ENCODE assay signal across 1 cellular context in the genomic region with DNA sequence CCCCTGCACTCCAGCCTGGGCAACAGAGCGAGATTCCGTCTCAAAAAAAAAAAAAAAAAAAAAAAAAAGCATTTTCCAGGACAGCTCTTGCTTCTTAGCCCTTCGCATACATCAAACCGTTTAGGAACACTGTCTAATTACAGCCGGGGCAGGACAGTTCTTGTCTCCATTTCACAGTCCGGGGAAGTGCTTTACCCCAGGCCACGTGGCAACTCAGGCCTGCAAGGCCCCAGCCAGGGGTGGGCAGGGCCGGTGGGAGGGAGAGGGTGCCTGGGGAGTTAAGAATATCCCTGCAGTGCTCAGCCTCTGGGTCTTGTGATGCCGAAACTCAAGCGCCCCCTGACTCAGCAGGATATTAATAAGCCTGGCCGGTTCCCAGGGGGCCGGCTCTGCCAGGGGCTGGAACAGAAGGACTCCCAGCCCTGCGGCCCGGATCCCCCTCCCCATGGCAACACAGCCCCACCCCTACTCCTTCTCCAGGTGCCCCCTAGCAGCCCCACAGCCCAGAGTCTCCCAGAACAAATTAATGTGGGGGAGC.
TF ChIP-seq lines count a peak whose summit lies in the region.

No MANE protein-coding gene starts in this region.

TF ChIP-seq in K562, 482 proteins besides CTCF, POLR2A, EP300 and RAD21 (continued from another document and continues in another):
- TF ChIP-seq, protein P1, sequence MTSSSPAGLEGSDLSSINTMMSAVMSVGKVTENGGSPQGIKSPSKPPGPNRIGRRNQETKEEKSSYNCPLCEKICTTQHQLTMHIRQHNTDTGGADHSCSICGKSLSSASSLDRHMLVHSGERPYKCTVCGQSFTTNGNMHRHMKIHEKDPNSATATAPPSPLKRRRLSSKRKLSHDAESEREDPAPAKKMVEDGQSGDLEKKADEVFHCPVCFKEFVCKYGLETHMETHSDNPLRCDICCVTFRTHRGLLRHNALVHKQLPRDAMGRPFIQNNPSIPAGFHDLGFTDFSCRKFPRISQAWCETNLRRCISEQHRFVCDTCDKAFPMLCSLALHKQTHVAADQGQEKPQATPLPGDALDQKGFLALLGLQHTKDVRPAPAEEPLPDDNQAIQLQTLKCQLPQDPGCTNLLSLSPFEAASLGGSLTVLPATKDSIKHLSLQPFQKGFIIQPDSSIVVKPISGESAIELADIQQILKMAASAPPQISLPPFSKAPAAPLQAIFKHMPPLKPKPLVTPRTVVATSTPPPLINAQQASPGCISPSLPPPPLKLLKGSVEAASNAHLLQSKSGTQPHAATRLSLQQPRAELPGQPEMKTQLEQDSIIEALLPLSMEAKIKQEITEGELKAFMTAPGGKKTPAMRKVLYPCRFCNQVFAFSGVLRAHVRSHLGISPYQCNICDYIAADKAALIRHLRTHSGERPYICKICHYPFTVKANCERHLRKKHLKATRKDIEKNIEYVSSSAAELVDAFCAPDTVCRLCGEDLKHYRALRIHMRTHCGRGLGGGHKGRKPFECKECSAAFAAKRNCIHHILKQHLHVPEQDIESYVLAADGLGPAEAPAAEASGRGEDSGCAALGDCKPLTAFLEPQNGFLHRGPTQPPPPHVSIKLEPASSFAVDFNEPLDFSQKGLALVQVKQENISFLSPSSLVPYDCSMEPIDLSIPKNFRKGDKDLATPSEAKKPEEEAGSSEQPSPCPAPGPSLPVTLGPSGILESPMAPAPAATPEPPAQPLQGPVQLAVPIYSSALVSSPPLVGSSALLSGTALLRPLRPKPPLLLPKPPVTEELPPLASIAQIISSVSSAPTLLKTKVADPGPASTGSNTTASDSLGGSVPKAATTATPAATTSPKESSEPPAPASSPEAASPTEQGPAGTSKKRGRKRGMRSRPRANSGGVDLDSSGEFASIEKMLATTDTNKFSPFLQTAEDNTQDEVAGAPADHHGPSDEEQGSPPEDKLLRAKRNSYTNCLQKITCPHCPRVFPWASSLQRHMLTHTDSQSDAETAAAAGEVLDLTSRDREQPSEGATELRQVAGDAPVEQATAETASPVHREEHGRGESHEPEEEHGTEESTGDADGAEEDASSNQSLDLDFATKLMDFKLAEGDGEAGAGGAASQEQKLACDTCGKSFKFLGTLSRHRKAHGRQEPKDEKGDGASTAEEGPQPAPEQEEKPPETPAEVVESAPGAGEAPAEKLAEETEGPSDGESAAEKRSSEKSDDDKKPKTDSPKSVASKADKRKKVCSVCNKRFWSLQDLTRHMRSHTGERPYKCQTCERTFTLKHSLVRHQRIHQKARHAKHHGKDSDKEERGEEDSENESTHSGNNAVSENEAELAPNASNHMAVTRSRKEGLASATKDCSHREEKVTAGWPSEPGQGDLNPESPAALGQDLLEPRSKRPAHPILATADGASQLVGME (CRISPR knock-in tag; IDR thresholded peaks at IDR 0.05), result no peak
- TF ChIP-seq, protein P2, sequence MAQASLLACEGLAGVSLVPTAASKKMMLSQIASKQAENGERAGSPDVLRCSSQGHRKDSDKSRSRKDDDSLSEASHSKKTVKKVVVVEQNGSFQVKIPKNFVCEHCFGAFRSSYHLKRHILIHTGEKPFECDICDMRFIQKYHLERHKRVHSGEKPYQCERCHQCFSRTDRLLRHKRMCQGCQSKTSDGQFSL (CRISPR knock-in tag; IDR thresholded peaks at IDR 0.05), result no peak
- TF ChIP-seq, protein P2 (tag; IDR thresholded peaks at IDR 0.05), result no peak
- TF ChIP-seq ZNF3 (CRISPR knock-in tag; IDR thresholded peaks at IDR 0.05), result no peak
- no peak for TF ChIP-seq FOSL1 (tag; conservative IDR thresholded peaks at IDR 0.05)
- no peak for TF ChIP-seq MAFK (IDR thresholded peaks at IDR 0.05; ENCODE audit: low read length)
- TF ChIP-seq ZEB2 (IDR thresholded peaks at IDR 0.05), result no peak
- TF ChIP-seq TCF7L2 (IDR thresholded peaks at IDR 0.05; ENCODE audit: low read depth, low read length), result no peak
- TF ChIP-seq, protein P3, sequence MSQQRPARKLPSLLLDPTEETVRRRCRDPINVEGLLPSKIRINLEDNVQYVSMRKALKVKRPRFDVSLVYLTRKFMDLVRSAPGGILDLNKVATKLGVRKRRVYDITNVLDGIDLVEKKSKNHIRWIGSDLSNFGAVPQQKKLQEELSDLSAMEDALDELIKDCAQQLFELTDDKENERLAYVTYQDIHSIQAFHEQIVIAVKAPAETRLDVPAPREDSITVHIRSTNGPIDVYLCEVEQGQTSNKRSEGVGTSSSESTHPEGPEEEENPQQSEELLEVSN (IDR thresholded peaks at IDR 0.05; ENCODE audit: borderline replicate concordance in 1 of 2, extremely low read depth in 1 of 2, insufficient read depth in 1 of 2, insufficient read length in 1 of 2, low read depth in 1 of 2, low read length in 1 of 2, poor library complexity in 1 of 2, severe bottlenecking in 1 of 2), result peak in 1 of 2 experiments; percentile 20
- no peak for TF ChIP-seq ZC3H11A (IDR thresholded peaks at IDR 0.05; ENCODE audit: low read depth, low read length)
- TF ChIP-seq CTBP1 (IDR thresholded peaks at IDR 0.05; ENCODE audit: borderline replicate concordance), result no peak
- TF ChIP-seq SRSF9 (IDR thresholded peaks at IDR 0.05; ENCODE audit: borderline replicate concordance, low read depth, low read length), result no peak
- no peak for TF ChIP-seq FOXM1 (IDR thresholded peaks at IDR 0.05; ENCODE audit: low read depth)
- TF ChIP-seq FOXM1 (CRISPR knock-in tag; IDR thresholded peaks at IDR 0.05; ENCODE audit: low read depth), result no peak
- TF ChIP-seq, protein P4, sequence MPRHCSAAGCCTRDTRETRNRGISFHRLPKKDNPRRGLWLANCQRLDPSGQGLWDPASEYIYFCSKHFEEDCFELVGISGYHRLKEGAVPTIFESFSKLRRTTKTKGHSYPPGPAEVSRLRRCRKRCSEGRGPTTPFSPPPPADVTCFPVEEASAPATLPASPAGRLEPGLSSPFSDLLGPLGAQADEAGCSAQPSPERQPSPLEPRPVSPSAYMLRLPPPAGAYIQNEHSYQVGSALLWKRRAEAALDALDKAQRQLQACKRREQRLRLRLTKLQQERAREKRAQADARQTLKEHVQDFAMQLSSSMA (CRISPR knock-in tag; IDR thresholded peaks at IDR 0.05), result no peak
- TF ChIP-seq MYC (IDR thresholded peaks at IDR 0.05; ENCODE audit: low read depth, low read length), result peak; percentile 43; the same call in 1 of the 2 replicates
- no peak for TF ChIP-seq MYC (CRISPR knock-in tag; IDR thresholded peaks at IDR 0.05; ENCODE audit: borderline replicate concordance, low read depth)
- TF ChIP-seq XRCC5 (IDR thresholded peaks at IDR 0.05; ENCODE audit: low read depth, low read length), result no peak
- no peak for TF ChIP-seq SMAD4 (CRISPR knock-in tag; conservative IDR thresholded peaks at IDR 0.05)
- no peak for TF ChIP-seq PCBP1 (IDR thresholded peaks at IDR 0.05; ENCODE audit: low read depth, low read length, poor library complexity, severe bottlenecking)
- TF ChIP-seq MAFG (tag; conservative IDR thresholded peaks at IDR 0.05), result peak; percentile 25; the same call in 1 of the 2 replicates
- TF ChIP-seq, protein P5, sequence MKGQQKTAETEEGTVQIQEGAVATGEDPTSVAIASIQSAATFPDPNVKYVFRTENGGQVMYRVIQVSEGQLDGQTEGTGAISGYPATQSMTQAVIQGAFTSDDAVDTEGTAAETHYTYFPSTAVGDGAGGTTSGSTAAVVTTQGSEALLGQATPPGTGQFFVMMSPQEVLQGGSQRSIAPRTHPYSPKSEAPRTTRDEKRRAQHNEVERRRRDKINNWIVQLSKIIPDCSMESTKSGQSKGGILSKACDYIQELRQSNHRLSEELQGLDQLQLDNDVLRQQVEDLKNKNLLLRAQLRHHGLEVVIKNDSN (CRISPR knock-in tag; IDR thresholded peaks at IDR 0.05), result no peak
- TF ChIP-seq SPI1 (IDR thresholded peaks at IDR 0.05; ENCODE audit: borderline replicate concordance, low read depth, low read length), result no peak
- TF ChIP-seq, protein P6, sequence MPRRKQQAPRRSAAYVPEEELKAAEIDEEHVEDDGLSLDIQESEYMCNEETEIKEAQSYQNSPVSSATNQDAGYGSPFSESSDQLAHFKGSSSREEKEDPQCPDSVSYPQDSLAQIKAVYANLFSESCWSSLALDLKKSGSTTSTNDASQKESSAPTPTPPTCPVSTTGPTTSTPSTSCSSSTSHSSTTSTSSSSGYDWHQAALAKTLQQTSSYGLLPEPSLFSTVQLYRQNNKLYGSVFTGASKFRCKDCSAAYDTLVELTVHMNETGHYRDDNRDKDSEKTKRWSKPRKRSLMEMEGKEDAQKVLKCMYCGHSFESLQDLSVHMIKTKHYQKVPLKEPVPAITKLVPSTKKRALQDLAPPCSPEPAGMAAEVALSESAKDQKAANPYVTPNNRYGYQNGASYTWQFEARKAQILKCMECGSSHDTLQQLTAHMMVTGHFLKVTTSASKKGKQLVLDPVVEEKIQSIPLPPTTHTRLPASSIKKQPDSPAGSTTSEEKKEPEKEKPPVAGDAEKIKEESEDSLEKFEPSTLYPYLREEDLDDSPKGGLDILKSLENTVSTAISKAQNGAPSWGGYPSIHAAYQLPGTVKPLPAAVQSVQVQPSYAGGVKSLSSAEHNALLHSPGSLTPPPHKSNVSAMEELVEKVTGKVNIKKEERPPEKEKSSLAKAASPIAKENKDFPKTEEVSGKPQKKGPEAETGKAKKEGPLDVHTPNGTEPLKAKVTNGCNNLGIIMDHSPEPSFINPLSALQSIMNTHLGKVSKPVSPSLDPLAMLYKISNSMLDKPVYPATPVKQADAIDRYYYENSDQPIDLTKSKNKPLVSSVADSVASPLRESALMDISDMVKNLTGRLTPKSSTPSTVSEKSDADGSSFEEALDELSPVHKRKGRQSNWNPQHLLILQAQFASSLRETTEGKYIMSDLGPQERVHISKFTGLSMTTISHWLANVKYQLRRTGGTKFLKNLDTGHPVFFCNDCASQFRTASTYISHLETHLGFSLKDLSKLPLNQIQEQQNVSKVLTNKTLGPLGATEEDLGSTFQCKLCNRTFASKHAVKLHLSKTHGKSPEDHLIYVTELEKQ (CRISPR knock-in tag; IDR thresholded peaks at IDR 0.05), result no peak
- TF ChIP-seq HEY1 (CRISPR knock-in tag; IDR thresholded peaks at IDR 0.05; ENCODE audit: borderline replicate concordance), result no peak
- TF ChIP-seq PHTF2 (CRISPR knock-in tag; IDR thresholded peaks at IDR 0.05), result no peak
- TF ChIP-seq, protein P7, sequence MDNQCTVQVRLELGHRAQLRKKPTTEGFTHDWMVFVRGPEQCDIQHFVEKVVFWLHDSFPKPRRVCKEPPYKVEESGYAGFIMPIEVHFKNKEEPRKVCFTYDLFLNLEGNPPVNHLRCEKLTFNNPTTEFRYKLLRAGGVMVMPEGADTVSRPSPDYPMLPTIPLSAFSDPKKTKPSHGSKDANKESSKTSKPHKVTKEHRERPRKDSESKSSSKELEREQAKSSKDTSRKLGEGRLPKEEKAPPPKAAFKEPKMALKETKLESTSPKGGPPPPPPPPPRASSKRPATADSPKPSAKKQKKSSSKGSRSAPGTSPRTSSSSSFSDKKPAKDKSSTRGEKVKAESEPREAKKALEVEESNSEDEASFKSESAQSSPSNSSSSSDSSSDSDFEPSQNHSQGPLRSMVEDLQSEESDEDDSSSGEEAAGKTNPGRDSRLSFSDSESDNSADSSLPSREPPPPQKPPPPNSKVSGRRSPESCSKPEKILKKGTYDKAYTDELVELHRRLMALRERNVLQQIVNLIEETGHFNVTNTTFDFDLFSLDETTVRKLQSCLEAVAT (IDR thresholded peaks at IDR 0.05), result no peak
- TF ChIP-seq SAP30 (IDR thresholded peaks at IDR 0.05; ENCODE audit: borderline replicate concordance, insufficient read depth, low read depth, low read length, poor library complexity, severe bottlenecking), result no peak
- TF ChIP-seq TARDBP (IDR thresholded peaks at IDR 0.05), result no peak
- TF ChIP-seq ZNF830 (CRISPR knock-in tag; IDR thresholded peaks at IDR 0.05), result no peak
- TF ChIP-seq, protein P8, sequence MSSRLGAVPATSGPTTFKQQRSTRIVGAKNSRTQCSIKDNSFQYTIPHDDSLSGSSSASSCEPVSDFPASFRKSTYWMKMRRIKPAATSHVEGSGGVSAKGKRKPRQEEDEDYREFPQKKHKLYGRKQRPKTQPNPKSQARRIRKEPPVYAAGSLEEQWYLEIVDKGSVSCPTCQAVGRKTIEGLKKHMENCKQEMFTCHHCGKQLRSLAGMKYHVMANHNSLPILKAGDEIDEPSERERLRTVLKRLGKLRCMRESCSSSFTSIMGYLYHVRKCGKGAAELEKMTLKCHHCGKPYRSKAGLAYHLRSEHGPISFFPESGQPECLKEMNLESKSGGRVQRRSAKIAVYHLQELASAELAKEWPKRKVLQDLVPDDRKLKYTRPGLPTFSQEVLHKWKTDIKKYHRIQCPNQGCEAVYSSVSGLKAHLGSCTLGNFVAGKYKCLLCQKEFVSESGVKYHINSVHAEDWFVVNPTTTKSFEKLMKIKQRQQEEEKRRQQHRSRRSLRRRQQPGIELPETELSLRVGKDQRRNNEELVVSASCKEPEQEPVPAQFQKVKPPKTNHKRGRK (tag; IDR thresholded peaks at IDR 0.05), result no peak
- TF ChIP-seq, protein P9, sequence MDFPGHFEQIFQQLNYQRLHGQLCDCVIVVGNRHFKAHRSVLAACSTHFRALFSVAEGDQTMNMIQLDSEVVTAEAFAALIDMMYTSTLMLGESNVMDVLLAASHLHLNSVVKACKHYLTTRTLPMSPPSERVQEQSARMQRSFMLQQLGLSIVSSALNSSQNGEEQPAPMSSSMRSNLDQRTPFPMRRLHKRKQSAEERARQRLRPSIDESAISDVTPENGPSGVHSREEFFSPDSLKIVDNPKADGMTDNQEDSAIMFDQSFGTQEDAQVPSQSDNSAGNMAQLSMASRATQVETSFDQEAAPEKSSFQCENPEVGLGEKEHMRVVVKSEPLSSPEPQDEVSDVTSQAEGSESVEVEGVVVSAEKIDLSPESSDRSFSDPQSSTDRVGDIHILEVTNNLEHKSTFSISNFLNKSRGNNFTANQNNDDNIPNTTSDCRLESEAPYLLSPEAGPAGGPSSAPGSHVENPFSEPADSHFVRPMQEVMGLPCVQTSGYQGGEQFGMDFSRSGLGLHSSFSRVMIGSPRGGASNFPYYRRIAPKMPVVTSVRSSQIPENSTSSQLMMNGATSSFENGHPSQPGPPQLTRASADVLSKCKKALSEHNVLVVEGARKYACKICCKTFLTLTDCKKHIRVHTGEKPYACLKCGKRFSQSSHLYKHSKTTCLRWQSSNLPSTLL (IDR thresholded peaks at IDR 0.05), result no peak
- peak; percentile 45 for TF ChIP-seq C11orf30 (IDR thresholded peaks at IDR 0.05; ENCODE audit: low read depth)
- TF ChIP-seq HMGN3 (IDR thresholded peaks at IDR 0.05; ENCODE audit: borderline replicate concordance, extremely low read depth, insufficient read length, low read depth, low read length), result no peak
- TF ChIP-seq, protein P10, sequence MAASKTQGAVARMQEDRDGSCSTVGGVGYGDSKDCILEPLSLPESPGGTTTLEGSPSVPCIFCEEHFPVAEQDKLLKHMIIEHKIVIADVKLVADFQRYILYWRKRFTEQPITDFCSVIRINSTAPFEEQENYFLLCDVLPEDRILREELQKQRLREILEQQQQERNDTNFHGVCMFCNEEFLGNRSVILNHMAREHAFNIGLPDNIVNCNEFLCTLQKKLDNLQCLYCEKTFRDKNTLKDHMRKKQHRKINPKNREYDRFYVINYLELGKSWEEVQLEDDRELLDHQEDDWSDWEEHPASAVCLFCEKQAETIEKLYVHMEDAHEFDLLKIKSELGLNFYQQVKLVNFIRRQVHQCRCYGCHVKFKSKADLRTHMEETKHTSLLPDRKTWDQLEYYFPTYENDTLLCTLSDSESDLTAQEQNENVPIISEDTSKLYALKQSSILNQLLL (CRISPR knock-in tag; IDR thresholded peaks at IDR 0.05; ENCODE audit: borderline replicate concordance), result no peak
- TF ChIP-seq NEUROD1 (IDR thresholded peaks at IDR 0.05; ENCODE audit: borderline replicate concordance, low read depth, low read length, partially characterized antibody), result no peak
- no peak for TF ChIP-seq STAT5B (CRISPR knock-in tag; IDR thresholded peaks at IDR 0.05)
- TF ChIP-seq NFRKB (IDR thresholded peaks at IDR 0.05; ENCODE audit: low read depth), result no peak
- TF ChIP-seq ZNF644 (tag; IDR thresholded peaks at IDR 0.05; ENCODE audit: low read depth), result no peak
- no peak for TF ChIP-seq IFI16 (CRISPR knock-in tag; IDR thresholded peaks at IDR 0.05)
